Comparison of ENCODE assay signal across 29 cellular contexts in the genomic region with DNA sequence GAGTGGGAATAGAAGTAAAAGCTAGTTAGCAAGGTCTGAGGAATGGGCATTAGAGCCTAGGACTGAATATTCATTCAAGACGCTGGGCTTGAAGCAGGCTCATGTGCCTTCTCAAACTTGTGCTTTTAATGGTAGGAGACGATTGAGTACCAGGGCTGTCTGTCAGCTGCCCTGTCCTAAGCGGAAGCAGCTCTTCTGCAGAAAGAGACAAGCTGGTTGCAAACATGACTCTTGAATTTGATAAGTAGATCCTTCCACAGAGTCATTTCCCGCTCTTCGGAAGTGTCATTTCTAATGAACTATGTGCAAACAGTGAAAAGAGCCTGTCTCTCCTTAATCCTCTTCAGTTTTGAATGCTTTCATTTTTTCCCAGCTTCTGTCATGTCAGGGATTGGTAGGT.
"Had no signal": no experiment of that assay in that cellular context is flagged by ENCODE, and none has a peak within 500 bp of the region (broad histone marks: within the 10 kb centered on the region; RNA-seq: fewer than 3 reads in every experiment).

No MANE protein-coding gene starts in this region.

- DNase-seq: hypothalamus; immature natural killer cell; kidney; left colon; left lung; lower lobe of right lung; mammary epithelial cell; mesenchymal stem cell; naive thymus-derived CD8-positive, alpha-beta T cell; nucleus accumbens; pancreas; posterior cingulate gyrus; retina; right cardiac atrium; spleen; stimulated activated CD4-positive, alpha-beta T cell treated with anti-CD3 and anti-CD28 coated beads, Interleukin-2, amount 100 ng/mL, for 24 hours; stimulated activated CD4-positive, alpha-beta T cell treated with anti-CD3 and anti-CD28 coated beads, Interleukin-4, amount 100 ng/mL, for 1 hour; stimulated activated naive B cell treated with anti-CD40 and anti-IgM and Interleukin-4, amounts not matched to agents 10 μg/mL and 1 μg/mL and 100 μg/mL, for 72 hours; stimulated activated naive CD8-positive, alpha-beta T cell treated with anti-CD3 and anti-CD28 coated beads, Interleukin-15, Interleukin-2, amounts not matched to agents 100 U/mL and 50 U/mL, for 24 hours; stomach; testis; thyroid gland; transverse colon; upper lobe of left lung had no signal

- ATAC-seq: left colon; left lung; lower lobe of right lung; naive thymus-derived CD8-positive, alpha-beta T cell; pancreas; right cardiac atrium; sciatic nerve; stimulated activated naive B cell treated with anti-CD40 and anti-IgM and Interleukin-4, amounts not matched to agents 10 μg/mL and 1 μg/mL and 100 μg/mL, for 72 hours; stimulated activated naive CD8-positive, alpha-beta T cell treated with anti-CD3 and anti-CD28 coated beads, Interleukin-15, Interleukin-2, amounts not matched to agents 100 U/mL and 50 U/mL, for 24 hours had no signal

- H3K27ac ChIP-seq: left lung, lower lobe of right lung, pancreas, prostate gland, skin epidermis, stomach, testis, thyroid gland, transverse colon, upper lobe of left lung, vagina had no signal

- H3K9me3 ChIP-seq: lower lobe of right lung, pancreas, prostate gland, spleen, stomach, testis, thyroid gland, transverse colon, upper lobe of left lung, vagina had no signal

- H3K27me3 ChIP-seq: left lung, pancreas, spleen, stomach, testis, thyroid gland, transverse colon, upper lobe of left lung, vagina had no signal

- FAIRE-seq: islet of Langerhans, kidney, pancreas had no signal

- H3K36me3 ChIP-seq: left lung, lower lobe of right lung, pancreas, prostate gland, spleen, stomach, thyroid gland, transverse colon, upper lobe of left lung, vagina had no signal

- H3K4me1 ChIP-seq: left lung, lower lobe of right lung, pancreas, prostate gland, spleen, stomach, testis, thyroid gland, transverse colon, upper lobe of left lung, vagina had no signal

- H3K4me3 ChIP-seq: left lung, lower lobe of right lung, pancreas, prostate gland, skin epidermis, spleen, stomach, testis, thyroid gland, transverse colon, upper lobe of left lung, vagina had no signal
